25 cellular contexts compared by ENCODE assay signal in genomic region chr9:113742471-113742870, GRCh38.
DNase-seq lines count a peak whose midpoint lies in the region; ATAC-seq and TF ChIP-seq lines count a peak whose summit lies in the region.
"Had no signal": no experiment of that assay in that cellular context is flagged by ENCODE, and none has a peak within 500 bp of the region (broad histone marks: within the 10 kb centered on the region; RNA-seq: fewer than 3 reads in every experiment).

No MANE protein-coding gene starts in this region.

- H3K9me3 Mint-ChIP-seq in activated CD4-positive, alpha-beta T cell treated with anti-CD3 and anti-CD28 coated beads, Interleukin-2, amount 10 ng/mL, durations not matched to agents 24 days and 14 days: peaks cover 4% of the 10 kb centered on the region
- H3K9me3 Mint-ChIP-seq in chondrocyte (ENCODE audit: low read depth): peaks cover 11% of the 10 kb centered on the region

- no peak overlapping the region for H3K27ac Mint-ChIP-seq in activated CD4-positive, alpha-beta T cell treated with anti-CD3 and anti-CD28 coated beads, Interleukin-2, amount 10 ng/mL, durations not matched to agents 24 days and 14 days
- peak overlapping the region; percentile 15 for H3K27ac Mint-ChIP-seq in chondrocyte (ENCODE audit: unreplicated experiment)

- intact Hi-C loops in activated CD4-positive, alpha-beta T cell treated with anti-CD3 and anti-CD28 coated beads, Interleukin-2, amount 10 ng/mL, durations not matched to agents 24 days and 14 days (cut with micrococcal nuclease): no loop called here

- no peak for ATAC-seq in activated CD4-positive, CD25-positive, alpha-beta regulatory T cell treated with anti-CD3 and anti-CD28 coated beads, Interleukin-2, amount 50 U/mL, for 24 hours
- ATAC-seq: GM12878, Right ventricle myocardium inferior had no signal

- no peak overlapping the region for H3K4me3 Mint-ChIP-seq in activated CD4-positive, alpha-beta T cell treated with anti-CD3 and anti-CD28 coated beads, Interleukin-2, amount 10 ng/mL, durations not matched to agents 24 days and 14 days
- H3K4me3 Mint-ChIP-seq in chondrocyte (ENCODE audit: unreplicated experiment): no peak overlapping the region
- H3K4me3 Mint-ChIP-seq: CD4-positive, alpha-beta memory T cell had no signal

- peaks cover 4% of the 10 kb centered on the region for H3K27me3 Mint-ChIP-seq in activated CD4-positive, alpha-beta T cell treated with anti-CD3 and anti-CD28 coated beads, Interleukin-2, amount 10 ng/mL, durations not matched to agents 24 days and 14 days
- H3K27me3 Mint-ChIP-seq in chondrocyte (ENCODE audit: low read depth): peaks cover 2% of the 10 kb centered on the region

- no peaks in the 10 kb centered on the region for H3K4me1 Mint-ChIP-seq in activated CD4-positive, alpha-beta T cell treated with anti-CD3 and anti-CD28 coated beads, Interleukin-2, amount 10 ng/mL, durations not matched to agents 24 days and 14 days
- H3K4me1 Mint-ChIP-seq in chondrocyte (ENCODE audit: low read depth): peaks cover 36% of the 10 kb centered on the region

- peak; percentile 28 for DNase-seq in activated CD4-positive, alpha-beta T cell treated with anti-CD3 and anti-CD28 coated beads, Interleukin-2, amount 10 ng/mL, durations not matched to agents 24 days and 14 days
- DNase-seq in activated CD4-positive, alpha-beta T cell treated with anti-CD3 and anti-CD28 coated beads for 48 hours: no peak
- no peak for DNase-seq in chondrocyte (ENCODE audit: low spot score)
- DNase-seq in iPS-NIHi11 (ENCODE audit: low spot score): peak; percentile 35
- no peak for DNase-seq in AG20443 (ENCODE audit: low spot score)
- DNase-seq in KG1 (lab: John Stamatoyannopoulos, UW): no peak
- DNase-seq: C1 segment of cervical spinal cord; CD4-positive, alpha-beta memory T cell; COR-L47; DMS79; EL; GDM1; MV-4-11; NCI-H1105; NCI-H1436 treated with DMSO at 0.1 percent for 48 hours; NCI-H187 treated with DMSO at 0.1 percent for 48 hours; NCI-H2171 treated with DMSO at 0.1 percent for 48 hours; NCI-H345; NCI-H524; NCI-H774; PC-9; SJCRH30 had no signal

- no peaks in the 10 kb centered on the region for H3K36me3 Mint-ChIP-seq in activated CD4-positive, alpha-beta T cell treated with anti-CD3 and anti-CD28 coated beads, Interleukin-2, amount 10 ng/mL, durations not matched to agents 24 days and 14 days (ENCODE audit: low read depth)
- peaks cover 2% of the 10 kb centered on the region for H3K36me3 Mint-ChIP-seq in chondrocyte (ENCODE audit: low read depth)

- TF ChIP-seq CTCF in chondrocyte (IDR thresholded peaks at IDR 0.05): no peak

Comparison
In these comparisons a context has a peak if more than half of its experiments do, and no peak if none do; other contexts are left out.
1. DNase-seq: peak in activated CD4-positive, alpha-beta T cell treated with anti-CD3 and anti-CD28 coated beads, Interleukin-2, amount 10 ng/mL, durations not matched to agents 24 days and 14 days (single experiment) and iPS-NIHi11 (single experiment); none in activated CD4-positive, alpha-beta T cell treated with anti-CD3 and anti-CD28 coated beads for 48 hours (single experiment), chondrocyte (single experiment), AG20443 (single experiment) and KG1 (single experiment).